In genomic region chr6:106525111-106525884, GRCh38 we compare ENCODE assay signal across 9 cellular contexts.
DNase-seq lines count a peak whose midpoint lies in the region; ATAC-seq and TF ChIP-seq lines count a peak whose summit lies in the region.
"Had no signal": no experiment of that assay in that cellular context is flagged by ENCODE, and none has a peak within 500 bp of the region (broad histone marks: within the 10 kb centered on the region; RNA-seq: fewer than 3 reads in every experiment).

No MANE protein-coding gene starts in this region.

- no peaks in the 10 kb centered on the region for H3K9me3 ChIP-seq in Panc1 (ENCODE audit: control insufficient read depth, insufficient read depth, low read depth, low read length)
- no peaks in the 10 kb centered on the region for H3K9me3 ChIP-seq in ovary

- in situ Hi-C loops in Panc1 (cut with HindIII; ENCODE audit: low pct_unique_long_range_greater_than_20kb, low sequenced_read_pairs): no loop called here

- no peak for TF ChIP-seq POLR2A in ovary (IDR thresholded peaks at IDR 0.05)

- CTCF ChIA-PET in Panc1 (lab: Charles Lee): no interaction called here

- POLR2A ChIA-PET in Panc1 (lab: Charles Lee): no interaction called here

- TF ChIP-seq CTCF in Panc1 (IDR thresholded peaks at IDR 0.05) (no peak), ovary (IDR thresholded peaks at IDR 0.05) (no peak)

- 32 to 44% (median 38%) methylated on average over 7 of the region's 7 CpGs for WGBS in ovary, 3 donors

- DNase-seq in Panc1 (ENCODE audit: low read depth, low spot score): no peak
- no peak for DNase-seq in left colon
- DNase-seq in ovary: no peak
- DNase-seq in activated effector memory CD4-positive, alpha-beta T cell treated with anti-CD3 and anti-CD28 coated beads, Interleukin-2, amount 50 U/mL, for 16 hours: no peak
- no peak for DNase-seq in stimulated activated CD4-positive, alpha-beta T cell treated with anti-CD3 and anti-CD28 coated beads, Interleukin-2, amount 100 ng/mL, for 48 hours
- DNase-seq in mesenteric fat pad (ENCODE audit: low spot score): no peak

- ATAC-seq in GM18517 (IDR thresholded peaks at IDR 0.05; ENCODE audit: unreplicated experiment): peak; percentile 48
- ATAC-seq in HG02623 (IDR thresholded peaks at IDR 0.05; ENCODE audit: unreplicated experiment): peak; percentile 44
- peak; percentile 81 for ATAC-seq in Panc1
- peak; percentile 78 for ATAC-seq in left colon

- TF ChIP-seq EP300 in ovary (IDR thresholded peaks at IDR 0.05): no peak

- intact Hi-C loops in Panc1 (cut with micrococcal nuclease; ENCODE audit: unreplicated experiment): no loop called here
- intact Hi-C loops in left colon (cut with DNase I, micrococcal nuclease): no loop called here
- intact Hi-C loops in ovary (cut with DNase I): no loop called here

- no TSS peak for BruUV-seq in Panc1 (replicated peaks; lab: Mats Ljungman, UMichigan)

- H3K4me1 ChIP-seq in Panc1 (ENCODE audit: control insufficient read depth, insufficient read depth, low read length) (peaks cover 58% of the 10 kb centered on the region), ovary (ENCODE audit: insufficient read depth) (no peaks in the 10 kb centered on the region)

- H3K27ac ChIP-seq in Panc1 (ENCODE audit: low read length) (peak overlapping the region; percentile 93), ovary (no peak overlapping the region)

- H3K4me3 ChIP-seq in Panc1 (ENCODE audit: low read depth in 2 of 2, low read length in 2 of 2): peak overlapping the region; percentile 47 to 57
- H3K4me3 ChIP-seq in ovary: no peak overlapping the region
- H3K4me3 ChIP-seq: lung had no signal

- H3K27me3 ChIP-seq in Panc1 (ENCODE audit: control insufficient read depth, insufficient read depth, low read length) (no peaks in the 10 kb centered on the region), ovary (no peaks in the 10 kb centered on the region)

- H3K36me3 ChIP-seq in Panc1 (ENCODE audit: control insufficient read depth, insufficient read depth, low read length) (peaks cover 13% of the 10 kb centered on the region; the same call in 1 of the 2 replicates), ovary (no peaks in the 10 kb centered on the region)
